Comparison of ENCODE assay signal across 11 cellular contexts in the genomic region with DNA sequence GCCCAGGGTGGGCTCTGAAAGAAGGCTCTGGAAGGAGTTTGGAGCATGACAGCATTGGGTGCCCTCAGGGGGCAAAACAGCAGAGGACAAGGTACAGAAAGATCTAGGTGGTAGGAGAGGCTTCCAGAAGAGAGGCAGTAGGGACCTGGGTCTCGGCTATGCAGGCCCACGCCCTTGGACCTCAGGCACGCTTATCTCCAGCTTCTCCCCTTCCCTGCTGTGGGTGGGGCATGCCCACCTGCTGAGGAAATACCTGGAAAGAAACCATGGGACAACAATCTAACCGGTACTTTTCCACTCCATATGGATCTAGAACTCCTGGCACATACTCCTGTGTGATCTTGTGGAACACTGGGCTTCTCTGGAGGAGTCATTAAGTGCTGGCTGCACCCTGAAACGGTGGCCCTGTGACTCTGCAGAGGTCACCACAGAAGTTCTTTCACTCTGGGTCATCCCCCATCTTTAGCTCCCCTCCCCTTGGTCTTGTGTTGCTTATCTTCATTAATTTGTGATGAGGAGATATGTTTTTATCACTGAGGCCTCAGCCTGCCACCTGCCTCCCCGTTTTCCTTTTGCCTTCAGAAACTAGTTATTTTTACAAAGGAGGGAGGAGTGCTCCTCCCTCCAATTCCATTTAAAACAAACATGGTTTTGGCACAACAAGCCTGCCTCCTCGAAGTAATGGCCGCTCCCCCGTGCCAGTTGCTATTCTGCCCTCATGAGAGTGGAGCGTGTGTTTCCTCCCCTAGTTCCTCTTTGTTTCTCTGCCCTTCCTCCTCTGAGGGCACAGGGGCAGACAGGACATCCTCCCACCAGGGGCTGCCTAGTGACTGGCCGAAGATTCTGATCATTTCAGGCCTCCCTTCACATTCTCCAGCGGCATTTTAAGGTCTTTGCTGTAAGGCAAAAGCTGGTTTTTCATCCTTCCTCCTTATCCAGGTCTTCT.
DNase-seq lines count a peak whose midpoint lies in the region; ATAC-seq and TF ChIP-seq lines count a peak whose summit lies in the region.
"Had no signal": no experiment of that assay in that cellular context is flagged by ENCODE, and none has a peak within 500 bp of the region (broad histone marks: within the 10 kb centered on the region; RNA-seq: fewer than 3 reads in every experiment).

No MANE protein-coding gene starts in this region.

- DNase-seq in CD14-positive monocyte (ENCODE audit: low spot score) (peak; percentile 69), H4 (ENCODE audit: low spot score) (no peak), GM20000 (ENCODE audit: low spot score) (no peak), cerebellar nuclear complex (lab: John Stamatoyannopoulos, UW) (no peak)
- no peak for DNase-seq in activated CD8-positive, alpha-beta T cell treated with anti-CD3 and anti-CD28 coated beads for 36 hours
- DNase-seq in activated CD4-positive, alpha-beta memory T cell treated with anti-CD3 and anti-CD28 coated beads, Interleukin-2, amount 10 ng/mL, durations not matched to agents 7 days and 5 days: no peak
- DNase-seq: activated CD8-positive, alpha-beta memory T cell treated with anti-CD3 and anti-CD28 coated beads for 24 hours; CD8-positive, alpha-beta memory T cell; occipital lobe had no signal

- H3K27me3 ChIP-seq in Loucy (ENCODE audit: insufficient read depth, low read length, poor library complexity, severe bottlenecking) (no peaks in the 10 kb centered on the region), mucosa of rectum (ENCODE audit: control insufficient read depth in 2 of 2, insufficient read depth in 2 of 2, low read length in 2 of 2) (no peaks in the 10 kb centered on the region)

- peaks cover 3 to 4% (median 3%) of the 10 kb centered on the region in 3 donors for H3K27me3 Mint-ChIP-seq in CD14-positive monocyte (ENCODE audit: low read depth in 3 of 3)
- H3K27me3 Mint-ChIP-seq in activated CD8-positive, alpha-beta T cell treated with anti-CD3 and anti-CD28 coated beads for 36 hours: no peaks in the 10 kb centered on the region
- peaks cover 7% of the 10 kb centered on the region for H3K27me3 Mint-ChIP-seq in activated CD4-positive, alpha-beta memory T cell treated with anti-CD3 and anti-CD28 coated beads, Interleukin-2, amount 10 ng/mL, durations not matched to agents 7 days and 5 days

- TF ChIP-seq CTCF in CD14-positive monocyte (IDR thresholded peaks at IDR 0.05) (no peak), Loucy (conservative IDR thresholded peaks at IDR 0.05; ENCODE audit: low read length) (no peak), GM20000 (IDR thresholded peaks at IDR 0.05; ENCODE audit: extremely low read depth, missing control alignments) (no peak)
- no peak for TF ChIP-seq CTCF in activated CD8-positive, alpha-beta T cell treated with anti-CD3 and anti-CD28 coated beads for 36 hours (IDR thresholded peaks at IDR 0.05)

- H3K27ac ChIP-seq in mucosa of rectum (ENCODE audit: low read depth in 2 of 2, low read length in 2 of 2): peak overlapping the region; percentile 32 to 52

- peaks cover 0 to 14% (median 7%) of the 10 kb centered on the region in 7 donors for H3K9me3 Mint-ChIP-seq in CD14-positive monocyte
- peaks cover 12% of the 10 kb centered on the region for H3K9me3 Mint-ChIP-seq in activated CD8-positive, alpha-beta T cell treated with anti-CD3 and anti-CD28 coated beads for 36 hours
- peaks cover 7% of the 10 kb centered on the region for H3K9me3 Mint-ChIP-seq in activated CD4-positive, alpha-beta memory T cell treated with anti-CD3 and anti-CD28 coated beads, Interleukin-2, amount 10 ng/mL, durations not matched to agents 7 days and 5 days

- peak overlapping the region; percentile 81 for H2AFZ ChIP-seq in Loucy (ENCODE audit: low read length)

- CTCF ChIA-PET in activated CD8-positive, alpha-beta T cell treated with anti-CD3 and anti-CD28 coated beads for 36 hours (lab: Charles Lee): interaction anchor here (1.3 kb wide), 1 partner anchor 354 kb away, joined by 3 read pairs; no protein-coding TSS in a partner anchor
- CTCF ChIA-PET in activated CD4-positive, alpha-beta memory T cell treated with anti-CD3 and anti-CD28 coated beads, Interleukin-2, amount 10 ng/mL, durations not matched to agents 7 days and 5 days (lab: Charles Lee): no interaction called here

- peaks cover 18% of the 10 kb centered on the region for H3K4me1 Mint-ChIP-seq in CD14-positive monocyte
- peaks cover 13% of the 10 kb centered on the region for H3K4me1 Mint-ChIP-seq in activated CD8-positive, alpha-beta T cell treated with anti-CD3 and anti-CD28 coated beads for 36 hours (ENCODE audit: low read depth)
- peaks cover 14% of the 10 kb centered on the region for H3K4me1 Mint-ChIP-seq in activated CD4-positive, alpha-beta memory T cell treated with anti-CD3 and anti-CD28 coated beads, Interleukin-2, amount 10 ng/mL, durations not matched to agents 7 days and 5 days

- ATAC-seq in activated CD8-positive, alpha-beta T cell treated with anti-CD3 and anti-CD28 coated beads for 36 hours: no peak

- peaks cover 0 to 3% of the 10 kb centered on the region in 2 donors for H3K36me3 Mint-ChIP-seq in CD14-positive monocyte
- peaks cover 3% of the 10 kb centered on the region for H3K36me3 Mint-ChIP-seq in activated CD8-positive, alpha-beta T cell treated with anti-CD3 and anti-CD28 coated beads for 36 hours (ENCODE audit: low read depth)
- H3K36me3 Mint-ChIP-seq in activated CD4-positive, alpha-beta memory T cell treated with anti-CD3 and anti-CD28 coated beads, Interleukin-2, amount 10 ng/mL, durations not matched to agents 7 days and 5 days (ENCODE audit: low read depth): peaks cover 18% of the 10 kb centered on the region

- peak overlapping the region; percentile 70 to 90 (median 76) for H3K27ac Mint-ChIP-seq in CD14-positive monocyte
- H3K27ac Mint-ChIP-seq in activated CD8-positive, alpha-beta T cell treated with anti-CD3 and anti-CD28 coated beads for 36 hours: peak overlapping the region; percentile 14
- no peak overlapping the region for H3K27ac Mint-ChIP-seq in activated CD4-positive, alpha-beta memory T cell treated with anti-CD3 and anti-CD28 coated beads, Interleukin-2, amount 10 ng/mL, durations not matched to agents 7 days and 5 days

- no peaks in the 10 kb centered on the region for H3K9me2 ChIP-seq in Loucy (replicated peaks; ENCODE audit: low read depth, low read length)

- intact Hi-C loops in CD14-positive monocyte (cut with micrococcal nuclease): no loop called here
- intact Hi-C loops in activated CD8-positive, alpha-beta T cell treated with anti-CD3 and anti-CD28 coated beads for 36 hours (cut with micrococcal nuclease): no loop called here

- no peak overlapping the region for H3K4me3 ChIP-seq in Loucy (ENCODE audit: low read length, poor library complexity, severe bottlenecking)
- H3K4me3 ChIP-seq in mucosa of rectum (ENCODE audit: low read length in 2 of 2): no peak overlapping the region

- peak overlapping the region; percentile 20 for H3K4me2 ChIP-seq in Loucy (ENCODE audit: low read depth, low read length, poor library complexity, severe bottlenecking)

- POLR2A ChIA-PET in activated CD8-positive, alpha-beta T cell treated with anti-CD3 and anti-CD28 coated beads for 36 hours (lab: Charles Lee): interaction anchor here (0.5 to 0.9 kb wide), 2 partner anchors 10 to 36 kb away, joined by 4 read pairs; no protein-coding TSS in a partner anchor
- POLR2A ChIA-PET in activated CD4-positive, alpha-beta memory T cell treated with anti-CD3 and anti-CD28 coated beads, Interleukin-2, amount 10 ng/mL, durations not matched to agents 7 days and 5 days (lab: Charles Lee): no interaction called here

- H3K9me3 ChIP-seq in Loucy (ENCODE audit: insufficient read depth, low read depth, low read length) (peaks cover 8% of the 10 kb centered on the region), mucosa of rectum (ENCODE audit: control insufficient read depth in 2 of 2, low read length in 2 of 2) (no peaks in the 10 kb centered on the region)

- H3K9ac ChIP-seq in Loucy (ENCODE audit: low read depth, low read length, poor library complexity, severe bottlenecking): peak overlapping the region; percentile 33
- no peak overlapping the region for H3K9ac ChIP-seq in mucosa of rectum (ENCODE audit: low read depth in 1 of 2, low read length in 2 of 2)

- no peaks in the 10 kb centered on the region for H3K79me2 ChIP-seq in Loucy (ENCODE audit: insufficient read depth, low read length)

- no peaks in the 10 kb centered on the region for H4K20me1 ChIP-seq in Loucy (ENCODE audit: insufficient read depth, low read length, poor library complexity, severe bottlenecking)

- no peaks in the 10 kb centered on the region for H3F3A ChIP-seq in Loucy (ENCODE audit: low read depth)

- H3K4me1 ChIP-seq in Loucy (ENCODE audit: insufficient read depth, low read length, poor library complexity, severe bottlenecking) (peaks cover 11% of the 10 kb centered on the region), mucosa of rectum (ENCODE audit: control insufficient read depth in 2 of 2, insufficient read depth in 2 of 2, low read length in 2 of 2) (peaks cover 4 to 14% of the 10 kb centered on the region in 2 donors)

- H3K36me3 ChIP-seq in Loucy (ENCODE audit: insufficient read depth, low read length) (no peaks in the 10 kb centered on the region), mucosa of rectum (ENCODE audit: control insufficient read depth in 2 of 2, insufficient read depth in 2 of 2, low read length in 2 of 2) (no peaks in the 10 kb centered on the region)

- H3K4me3 Mint-ChIP-seq in CD14-positive monocyte: peak overlapping the region in 1 of 2 donors; percentile 57
- H3K4me3 Mint-ChIP-seq in activated CD8-positive, alpha-beta T cell treated with anti-CD3 and anti-CD28 coated beads for 36 hours: no peak overlapping the region
- no peak overlapping the region for H3K4me3 Mint-ChIP-seq in activated CD4-positive, alpha-beta memory T cell treated with anti-CD3 and anti-CD28 coated beads, Interleukin-2, amount 10 ng/mL, durations not matched to agents 7 days and 5 days
- H3K4me3 Mint-ChIP-seq: CD8-positive, alpha-beta memory T cell had no signal
